In the genomic region with DNA sequence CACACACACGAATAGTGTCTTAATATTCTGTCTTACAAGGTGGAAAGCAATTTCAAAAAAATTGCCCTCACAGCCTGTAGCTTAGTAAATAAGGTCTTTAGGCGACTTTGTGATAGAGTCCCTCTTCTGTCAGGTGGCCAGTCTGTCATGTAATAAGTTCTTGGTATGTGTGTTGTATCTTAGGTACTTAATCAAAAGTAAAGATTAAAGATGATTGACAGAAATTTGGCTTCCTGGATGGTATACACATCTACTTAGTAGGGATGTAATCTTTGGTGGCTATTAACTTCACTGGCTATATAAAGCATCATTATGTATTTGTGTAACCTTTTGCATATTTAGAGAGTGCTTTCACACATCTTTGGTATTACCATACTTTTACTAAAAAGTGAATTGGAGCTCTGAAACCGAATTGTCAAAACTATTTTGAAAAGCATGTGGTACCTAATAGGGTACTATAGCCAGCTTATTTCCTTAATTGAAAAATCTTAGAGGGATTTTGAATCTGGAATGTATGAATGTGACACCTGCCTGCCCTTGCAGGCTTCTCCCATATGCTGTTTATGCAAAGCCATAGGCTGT, we compare ENCODE assay signal across 10 cellular contexts.
A peak's percentile ranks its signal among the peaks of the same experiment; 100 is the strongest.
DNase-seq lines count a peak whose midpoint lies in the region; ATAC-seq and TF ChIP-seq lines count a peak whose summit lies in the region.
"Had no signal": no experiment of that assay in that cellular context is flagged by ENCODE, and none has a peak within 500 bp of the region (broad histone marks: within the 10 kb centered on the region; RNA-seq: fewer than 3 reads in every experiment).

No MANE protein-coding gene starts in this region.

- H3K36me3 Mint-ChIP-seq in T-helper 1 cell treated with Interleukin-12 subunit alpha and Interleukin-12 subunit beta and Interleukin-4 antibody, amounts not matched to agents 30 μg/mL and 1 μg/mL, for 36 hours (ENCODE audit: low read depth): peaks cover 29% of the 10 kb centered on the region

- no peak overlapping the region for H3K27ac Mint-ChIP-seq in T-helper 1 cell treated with Interleukin-12 subunit alpha and Interleukin-12 subunit beta and Interleukin-4 antibody, amounts not matched to agents 30 μg/mL and 1 μg/mL, for 36 hours

- H3K4me3 Mint-ChIP-seq in T-helper 1 cell treated with Interleukin-12 subunit alpha and Interleukin-12 subunit beta and Interleukin-4 antibody, amounts not matched to agents 30 μg/mL and 1 μg/mL, for 36 hours: peak overlapping the region; percentile 53

- H3K36me3 ChIP-seq in endocrine pancreas (ENCODE audit: control insufficient read depth, insufficient read depth, low read length): peaks cover 4% of the 10 kb centered on the region

- peaks cover 50% of the 10 kb centered on the region for H3K4me1 Mint-ChIP-seq in T-helper 1 cell treated with Interleukin-12 subunit alpha and Interleukin-12 subunit beta and Interleukin-4 antibody, amounts not matched to agents 30 μg/mL and 1 μg/mL, for 36 hours (ENCODE audit: low read depth)

- H3K4me3 ChIP-seq in endocrine pancreas (ENCODE audit: control insufficient read depth, insufficient read depth, low read length): peak overlapping the region; percentile 97
- H3K4me3 ChIP-seq in retinal pigment epithelial cell (ENCODE audit: low read length): peak overlapping the region; percentile 94

- ATAC-seq in GM21423 (IDR thresholded peaks at IDR 0.05; ENCODE audit: unreplicated experiment) (no peak), GM18517 (IDR thresholded peaks at IDR 0.05; ENCODE audit: unreplicated experiment) (no peak)

- H3K4me1 ChIP-seq in endocrine pancreas (ENCODE audit: control insufficient read depth, insufficient read depth, low read length): peaks cover 27% of the 10 kb centered on the region

- no peak overlapping the region for H3K9ac ChIP-seq in endocrine pancreas (ENCODE audit: control insufficient read depth, insufficient read depth, low read length)

- no peak for DNase-seq in T-helper 1 cell
- DNase-seq in NCI-H82 (lab: John Stamatoyannopoulos, UW): peak; percentile 77
- DNase-seq in retinal pigment epithelial cell (ENCODE audit: low read depth): no peak
- no peak for DNase-seq in stimulated activated CD4-positive, alpha-beta T cell treated with anti-CD3 and anti-CD28 coated beads, Interleukin-1b, Interleukin-23, amount 100 ng/mL, for 48 hours
- DNase-seq: midbrain, Right ventricle myocardium superior had no signal

- TF ChIP-seq CTCF in retinal pigment epithelial cell (conservative IDR thresholded peaks at IDR 0.05; ENCODE audit: low read depth, low read length): no peak

- no peaks in the 10 kb centered on the region for H3K27me3 ChIP-seq in endocrine pancreas (ENCODE audit: control insufficient read depth, insufficient read depth, low read length)

- no peaks in the 10 kb centered on the region for H3K9me3 Mint-ChIP-seq in T-helper 1 cell treated with Interleukin-12 subunit alpha and Interleukin-12 subunit beta and Interleukin-4 antibody, amounts not matched to agents 30 μg/mL and 1 μg/mL, for 36 hours

- H3K27me3 Mint-ChIP-seq in T-helper 1 cell treated with Interleukin-12 subunit alpha and Interleukin-12 subunit beta and Interleukin-4 antibody, amounts not matched to agents 30 μg/mL and 1 μg/mL, for 36 hours (ENCODE audit: low read depth): no peaks in the 10 kb centered on the region

- no peaks in the 10 kb centered on the region for H3K9me3 ChIP-seq in endocrine pancreas (ENCODE audit: control insufficient read depth, low read length)
